ENCODE assay signal across 10 cellular contexts in genomic region chr3:57062119-57062631, GRCh38. TPM values are rescaled to one million over a fixed set of nuclear protein-coding genes. Genes with fewer than 3 reads are reported as not detected.
DNase-seq lines count a peak whose midpoint lies in the region; ATAC-seq and TF ChIP-seq lines count a peak whose summit lies in the region.
"Had no signal": no experiment of that assay in that cellular context is flagged by ENCODE, and none has a peak within 500 bp of the region (broad histone marks: within the 10 kb centered on the region; RNA-seq: fewer than 3 reads in every experiment).

No MANE protein-coding gene starts in this region.

- in situ Hi-C loops in ACHN (cut with HindIII; ENCODE audit: low pct_ligation_motif_present, low pct_unique_long_range_greater_than_20kb, low sequenced_read_pairs) = no loop called here

- no peaks in the 10 kb centered on the region for H3K9me3 ChIP-seq in breast epithelium
- H3K9me3 ChIP-seq in muscle layer of colon (ENCODE audit: low read length) = no peaks in the 10 kb centered on the region
- H3K9me3 ChIP-seq: gastrocnemius medialis had no signal

- H3K4me1 ChIP-seq in breast epithelium (no peaks in the 10 kb centered on the region), muscle layer of colon (ENCODE audit: insufficient read depth, low read length) (peaks cover 40% of the 10 kb centered on the region)
- H3K4me1 ChIP-seq: gastrocnemius medialis had no signal

- TF ChIP-seq CTCF in breast epithelium (IDR thresholded peaks at IDR 0.05) (no peak), MCF 10A (IDR thresholded peaks at IDR 0.05; ENCODE audit: unreplicated experiment) (no peak)

- no peaks in the 10 kb centered on the region for H3K36me3 Mint-ChIP-seq in MCF 10A (ENCODE audit: insufficient read depth, unreplicated experiment)

- no peaks in the 10 kb centered on the region for H3K9me3 Mint-ChIP-seq in MCF 10A (ENCODE audit: unreplicated experiment)

- no peak for ATAC-seq in GM18868 (IDR thresholded peaks at IDR 0.05; ENCODE audit: unreplicated experiment)
- ATAC-seq: gastrocnemius medialis had no signal

- no peak overlapping the region for H3K9ac ChIP-seq in muscle layer of colon (ENCODE audit: low read length)

- H3K27me3 Mint-ChIP-seq in MCF 10A (ENCODE audit: insufficient read depth, unreplicated experiment) = no peaks in the 10 kb centered on the region

- peaks cover 30% of the 10 kb centered on the region for H3K4me1 Mint-ChIP-seq in MCF 10A (ENCODE audit: insufficient read depth, unreplicated experiment)

- DNase-seq in breast epithelium (ENCODE audit: low spot score in 2 of 2) = no peak
- DNase-seq in MCF 10A (ENCODE audit: unreplicated experiment) = no peak
- DNase-seq in epithelial cell of prostate (ENCODE audit: low read depth, low spot score) = no peak
- no peak for DNase-seq in cortex of kidney (lab: John Stamatoyannopoulos, UW)
- no peak for DNase-seq in ACHN
- DNase-seq in NK-92 treated with Interleukin-12 subunit alpha and Interleukin-12 subunit beta, amount 100 ng/mL, for 24 hours (lab: John Stamatoyannopoulos, UW) = no peak
- DNase-seq: activated CD8-positive, alpha-beta memory T cell treated with anti-CD3 and anti-CD28 coated beads for 24 hours; gastrocnemius medialis had no signal

- no peak overlapping the region for H3K27ac Mint-ChIP-seq in MCF 10A (ENCODE audit: low read depth, unreplicated experiment)

- no peak overlapping the region for H3K4me3 Mint-ChIP-seq in MCF 10A (ENCODE audit: unreplicated experiment)

- CTCF ChIA-PET in MCF 10A (lab: Yijun Ruan, JAX) = interaction anchor here (0.6 to 2.7 kb wide), 4 partner anchors 41 to 66 kb away, joined by 3 to 10 read pairs (median 3); no protein-coding TSS in a partner anchor

- TF ChIP-seq POLR2A in breast epithelium (IDR thresholded peaks at IDR 0.05) = no peak

- no peaks in the 10 kb centered on the region for H3K36me3 ChIP-seq in breast epithelium
- H3K36me3 ChIP-seq in muscle layer of colon (ENCODE audit: insufficient read depth, low read length) = no peaks in the 10 kb centered on the region
- H3K36me3 ChIP-seq: gastrocnemius medialis had no signal

- POLR2A ChIA-PET in MCF 10A (lab: Yijun Ruan, JAX) = interaction anchor here (1.0 to 1.4 kb wide), 3 partner anchors 45 to 57 kb away, joined by 3 read pairs; no protein-coding TSS in a partner anchor

- no TSS peak for BruUV-seq in MCF 10A (replicated peaks; lab: Mats Ljungman, UMichigan)

- intact Hi-C loops in breast epithelium (cut with DNase I; ENCODE audit: low total_unique reads) (no loop called here), MCF 10A (cut with micrococcal nuclease) (no loop called here)

- peak overlapping the region; percentile 69 to 80 for H3K27ac ChIP-seq in breast epithelium
- H3K27ac ChIP-seq in epithelial cell of prostate = peak overlapping the region; percentile 68
- peak overlapping the region; percentile 90 for H3K27ac ChIP-seq in muscle layer of colon (ENCODE audit: low read depth, low read length)
- H3K27ac ChIP-seq: gastrocnemius medialis had no signal

- H3K27me3 ChIP-seq in breast epithelium = no peaks in the 10 kb centered on the region
- no peaks in the 10 kb centered on the region for H3K27me3 ChIP-seq in muscle layer of colon (ENCODE audit: control insufficient read depth in 1 of 2, insufficient read depth in 2 of 2, low read length in 2 of 2)
- H3K27me3 ChIP-seq: gastrocnemius medialis had no signal

- H3K4me3 ChIP-seq in breast epithelium (no peak overlapping the region), muscle layer of colon (ENCODE audit: low read depth in 1 of 2, low read length in 2 of 2) (peak overlapping the region in 1 of 2 donors; percentile 20)
- H3K4me3 ChIP-seq: gastrocnemius medialis had no signal

RNA-seq across cellular contexts. Expression of gene SPATA12, which starts 1.7 kb away (rescaled TPM):
- total RNA-seq in breast epithelium = under 1 TPM in 1 of 3 donors, not detected in 2; 0.29 TPM
- total RNA-seq in MCF 10A (2022) = 0.12 TPM in 1 of 2 replicates, not detected in the other
- total RNA-seq: gastrocnemius medialis had no signal
